In genomic region chr4:184382189-184382846, GRCh38 we compare ENCODE assay signal across 8 cellular contexts.
A peak's percentile ranks its signal among the peaks of the same experiment; 100 is the strongest.
DNase-seq lines count a peak whose midpoint lies in the region; ATAC-seq lines count a peak whose summit lies in the region.

No MANE protein-coding gene starts in this region.

- CTCF ChIA-PET in activated CD4-positive, alpha-beta T cell treated with anti-CD3 and anti-CD28 coated beads for 36 hours (lab: Charles Lee): interaction anchor here (2.1 kb wide), 1 partner anchor 118 kb away, joined by 7 read pairs; no protein-coding TSS in a partner anchor

- H3K4me1 Mint-ChIP-seq in activated CD4-positive, alpha-beta T cell treated with anti-CD3 and anti-CD28 coated beads for 36 hours: peaks cover 60% of the 10 kb centered on the region
- peaks cover 61% of the 10 kb centered on the region for H3K4me1 Mint-ChIP-seq in stimulated activated naive CD8-positive, alpha-beta T cell treated with anti-CD3 and anti-CD28 coated beads, Interleukin-15, Interleukin-2, amounts not matched to agents 100 ng/mL and 50 ng/mL, for 24 hours (ENCODE audit: low read depth)

- POLR2A ChIA-PET in activated CD4-positive, alpha-beta T cell treated with anti-CD3 and anti-CD28 coated beads for 36 hours (lab: Charles Lee): no interaction called here

- no peaks in the 10 kb centered on the region for H3K9me3 Mint-ChIP-seq in activated CD4-positive, alpha-beta T cell treated with anti-CD3 and anti-CD28 coated beads for 36 hours (ENCODE audit: low read depth)
- no peaks in the 10 kb centered on the region for H3K9me3 Mint-ChIP-seq in stimulated activated naive CD8-positive, alpha-beta T cell treated with anti-CD3 and anti-CD28 coated beads, Interleukin-15, Interleukin-2, amounts not matched to agents 100 ng/mL and 50 ng/mL, for 24 hours

- ATAC-seq in activated CD4-positive, alpha-beta T cell treated with anti-CD3 and anti-CD28 coated beads for 36 hours: peak; percentile 63
- ATAC-seq in GM18873 (IDR thresholded peaks at IDR 0.05; ENCODE audit: low FRiP score, unreplicated experiment): no peak

- peak overlapping the region; percentile 69 for H3K27ac Mint-ChIP-seq in activated CD4-positive, alpha-beta T cell treated with anti-CD3 and anti-CD28 coated beads for 36 hours
- H3K27ac Mint-ChIP-seq in stimulated activated naive CD8-positive, alpha-beta T cell treated with anti-CD3 and anti-CD28 coated beads, Interleukin-15, Interleukin-2, amounts not matched to agents 100 ng/mL and 50 ng/mL, for 24 hours: peak overlapping the region; percentile 21

- peak overlapping the region; percentile 17 for H3K4me3 Mint-ChIP-seq in activated CD4-positive, alpha-beta T cell treated with anti-CD3 and anti-CD28 coated beads for 36 hours
- H3K4me3 Mint-ChIP-seq in stimulated activated naive CD8-positive, alpha-beta T cell treated with anti-CD3 and anti-CD28 coated beads, Interleukin-15, Interleukin-2, amounts not matched to agents 100 ng/mL and 50 ng/mL, for 24 hours: peak overlapping the region; percentile 33

- no peaks in the 10 kb centered on the region for H3K27me3 Mint-ChIP-seq in activated CD4-positive, alpha-beta T cell treated with anti-CD3 and anti-CD28 coated beads for 36 hours
- no peaks in the 10 kb centered on the region for H3K27me3 Mint-ChIP-seq in stimulated activated naive CD8-positive, alpha-beta T cell treated with anti-CD3 and anti-CD28 coated beads, Interleukin-15, Interleukin-2, amounts not matched to agents 100 ng/mL and 50 ng/mL, for 24 hours

- intact Hi-C loops in activated CD4-positive, alpha-beta T cell treated with anti-CD3 and anti-CD28 coated beads for 36 hours (cut with DNase I, micrococcal nuclease): loop anchor here in 1 of 2 experiments (5.0 kb wide), 1 partner anchor 35 kb away; no protein-coding TSS in a partner anchor

- DNase-seq in activated CD4-positive, alpha-beta T cell treated with anti-CD3 and anti-CD28 coated beads for 36 hours: peak; percentile 32
- DNase-seq in activated CD4-positive, alpha-beta T cell treated with anti-CD3 and anti-CD28 coated beads for 48 hours: no peak
- DNase-seq in NCI-H1105 treated with DMSO at 0.1 percent for 48 hours (lab: John Stamatoyannopoulos, UW) (peak; percentile 34), dermis blood vessel endothelial cell (peak; percentile 59), inferior parietal cortex (ENCODE audit: extremely low spot score) (no peak), NCI-H226 (no peak)

- H3K36me3 Mint-ChIP-seq in activated CD4-positive, alpha-beta T cell treated with anti-CD3 and anti-CD28 coated beads for 36 hours (ENCODE audit: low read depth): peaks cover 15% of the 10 kb centered on the region
- peaks cover 29% of the 10 kb centered on the region for H3K36me3 Mint-ChIP-seq in stimulated activated naive CD8-positive, alpha-beta T cell treated with anti-CD3 and anti-CD28 coated beads, Interleukin-15, Interleukin-2, amounts not matched to agents 100 ng/mL and 50 ng/mL, for 24 hours (ENCODE audit: low read depth)

Comparison
In these comparisons a context has a peak if more than half of its experiments do, and no peak if none do; other contexts are left out.
1. DNase-seq: peak in activated CD4-positive, alpha-beta T cell treated with anti-CD3 and anti-CD28 coated beads for 36 hours (single experiment), NCI-H1105 treated with DMSO at 0.1 percent for 48 hours (single experiment) and dermis blood vessel endothelial cell (single experiment); none in activated CD4-positive, alpha-beta T cell treated with anti-CD3 and anti-CD28 coated beads for 48 hours (single experiment), inferior parietal cortex (single experiment) and NCI-H226 (single experiment).